In the genomic region with DNA sequence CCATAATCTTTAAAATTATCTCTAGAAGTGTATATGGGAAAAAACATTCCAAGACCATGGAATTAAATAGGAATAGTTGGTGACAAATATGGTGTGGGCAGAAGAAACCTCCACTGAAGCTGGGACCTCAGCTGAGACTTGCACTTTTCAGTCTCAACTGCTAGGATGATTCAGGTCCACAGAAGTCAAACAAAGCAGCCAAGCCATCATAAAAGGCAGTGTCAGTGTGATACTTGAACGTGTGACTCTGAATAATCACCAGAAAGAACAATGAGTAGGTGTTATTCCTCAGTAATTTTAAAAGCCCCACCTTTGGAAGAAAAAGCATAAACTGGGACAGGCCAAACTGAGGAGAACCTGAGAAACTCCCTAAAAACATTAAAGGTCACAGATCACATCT, we compare ENCODE assay signal across 26 cellular contexts.
DNase-seq lines count a peak whose midpoint lies in the region; ATAC-seq and TF ChIP-seq lines count a peak whose summit lies in the region.
"Had no signal": no experiment of that assay in that cellular context is flagged by ENCODE, and none has a peak within 500 bp of the region (broad histone marks: within the 10 kb centered on the region; RNA-seq: fewer than 3 reads in every experiment).

No MANE protein-coding gene starts in this region.

- H3K27me3 Mint-ChIP-seq in chondrocyte (ENCODE audit: low read depth), result no peaks in the 10 kb centered on the region

- peaks cover 45% of the 10 kb centered on the region for H3K4me1 Mint-ChIP-seq in chondrocyte (ENCODE audit: low read depth)
- H3K4me1 Mint-ChIP-seq: CD4-positive, alpha-beta memory T cell had no signal

- H3K4me1 ChIP-seq in PC-3 (ENCODE audit: insufficient read depth, low read length) (peaks cover 19% of the 10 kb centered on the region), hepatocyte (ENCODE audit: insufficient read depth) (peaks cover 6% of the 10 kb centered on the region)

- H3K27me3 ChIP-seq in PC-3 (ENCODE audit: low read length) (no peaks in the 10 kb centered on the region), hepatocyte (no peaks in the 10 kb centered on the region)
- H3K27me3 ChIP-seq: BLaER1 treated with 17β-estradiol and CSF1 and Interleukin-3, amounts not matched to agents 10 nM and 100 nM had no signal

- no peaks in the 10 kb centered on the region for H3F3A ChIP-seq in PC-3 (ENCODE audit: low read length, unreplicated experiment)

- H3K79me2 ChIP-seq in PC-3 (ENCODE audit: low read length), result no peaks in the 10 kb centered on the region
- no peaks in the 10 kb centered on the region for H3K79me2 ChIP-seq in hepatocyte

- POLR2A ChIA-PET in PC-3 (lab: Charles Lee; ENCODE audit: unreplicated experiment), result no interaction called here

- H3K4me2 ChIP-seq in PC-3 (ENCODE audit: low read length) (no peak overlapping the region), hepatocyte (no peak overlapping the region)
- H3K4me2 ChIP-seq: BLaER1 treated with 17β-estradiol and CSF1 and Interleukin-3, amounts not matched to agents 10 nM and 100 nM had no signal

- no peak for ATAC-seq in PC-3
- ATAC-seq: Panc1 had no signal

- H4K20me1 ChIP-seq in PC-3 (ENCODE audit: low read length) (no peaks in the 10 kb centered on the region), hepatocyte (ENCODE audit: insufficient read depth, poor library complexity, severe bottlenecking) (no peaks in the 10 kb centered on the region)
- H4K20me1 ChIP-seq: BLaER1 treated with 17β-estradiol and CSF1 and Interleukin-3, amounts not matched to agents 10 nM and 100 nM had no signal

- no peaks in the 10 kb centered on the region for H3K9me2 ChIP-seq in PC-3 (replicated peaks; ENCODE audit: low read length)
- no peaks in the 10 kb centered on the region for H3K9me2 ChIP-seq in hepatocyte (replicated peaks; ENCODE audit: insufficient read depth)

- CTCF ChIA-PET in PC-3 (lab: Charles Lee), result no interaction called here

- H3K4me3 Mint-ChIP-seq in chondrocyte (ENCODE audit: unreplicated experiment), result no peak overlapping the region
- H3K4me3 Mint-ChIP-seq: CD4-positive, alpha-beta memory T cell had no signal

- no peak overlapping the region for H3K9ac ChIP-seq in PC-3 (ENCODE audit: low read length)
- H3K9ac ChIP-seq: BLaER1 treated with 17β-estradiol and CSF1 and Interleukin-3, amounts not matched to agents 10 nM and 100 nM had no signal

- peak overlapping the region; percentile 32 for H3K27ac Mint-ChIP-seq in chondrocyte (ENCODE audit: unreplicated experiment)
- H3K27ac Mint-ChIP-seq: CD4-positive, alpha-beta memory T cell had no signal

- H3K36me3 Mint-ChIP-seq in chondrocyte (ENCODE audit: low read depth), result no peaks in the 10 kb centered on the region
- H3K36me3 Mint-ChIP-seq: CD4-positive, alpha-beta memory T cell had no signal

- peaks cover 1% of the 10 kb centered on the region for H3K9me3 Mint-ChIP-seq in chondrocyte (ENCODE audit: low read depth)
- H3K9me3 Mint-ChIP-seq: CD4-positive, alpha-beta memory T cell had no signal

- H3K27ac ChIP-seq in PC-3 (ENCODE audit: low read length) (no peak overlapping the region), hepatocyte (peak overlapping the region; percentile 19)
- H3K27ac ChIP-seq: BLaER1 treated with 17β-estradiol and CSF1 and Interleukin-3, amounts not matched to agents 10 nM and 100 nM; RWPE1 had no signal

- TF ChIP-seq CTCF in PC-3 (conservative IDR thresholded peaks at IDR 0.05; ENCODE audit: low read depth, low read length), result no peak
- no peak for TF ChIP-seq CTCF in chondrocyte (IDR thresholded peaks at IDR 0.05)
- no peak for TF ChIP-seq CTCF in hepatocyte (IDR thresholded peaks at IDR 0.05; ENCODE audit: poor library complexity)

- DNase-seq in EH (ENCODE audit: low read depth) (peak; percentile 22), PC-3 (no peak), chondrocyte (ENCODE audit: low spot score) (no peak), hepatocyte (ENCODE audit: low spot score) (no peak), amniotic stem cell (lab: John Stamatoyannopoulos, UW) (no peak), foreskin melanocyte (no peak), NCI-H1092 treated with DMSO at 0.1 percent for 48 hours (lab: John Stamatoyannopoulos, UW) (no peak), islet precursor cell (no peak)
- DNase-seq: AML-193; Caco-2; CD4-positive, alpha-beta memory T cell; DMS 273 treated with DMSO at 0.1 percent for 48 hours; DMS79; GF-D8; KG1; MM.1S; NCI-H1048; NCI-H1417 treated with DMSO at 0.1 percent for 48 hours; NCI-H1694 treated with DMSO at 0.1 percent for 48 hours; NCI-H2081; NCI-H2227 treated with DMSO at 0.1 percent for 48 hours; NCI-H526 treated with DMSO at 0.1 percent for 48 hours; SHP77 had no signal

- BruUV-seq in PC-3 (replicated peaks; lab: Mats Ljungman, UMichigan), result no TSS peak

- 0 out of 2 replicates have a peak overlapping the region, but pooled peaks have one; percentile 2 for H2AFZ ChIP-seq in PC-3 (ENCODE audit: low read length)
- H2AFZ ChIP-seq in hepatocyte, result no peak overlapping the region

- WGBS in hepatocyte (ENCODE audit: low lambda C conversion rate, missing lambda C conversion rate), result 43% methylated on average over 1 of the region's 1 CpG

- H3K9me3 ChIP-seq in PC-3 (ENCODE audit: low read length) (no peaks in the 10 kb centered on the region), hepatocyte (ENCODE audit: low read depth) (no peaks in the 10 kb centered on the region)
- H3K9me3 ChIP-seq: Caco-2 had no signal

- H3K4me3 ChIP-seq in PC-3 (ENCODE audit: low read length) (no peak overlapping the region), hepatocyte (no peak overlapping the region)
- H3K4me3 ChIP-seq: BLaER1 treated with 17β-estradiol and CSF1 and Interleukin-3, amounts not matched to agents 10 nM and 100 nM had no signal

- no peaks in the 10 kb centered on the region for H3K36me3 ChIP-seq in PC-3 (ENCODE audit: low read depth, low read length)
- H3K36me3 ChIP-seq in hepatocyte (replicated peaks; ENCODE audit: insufficient read depth, low read depth), result no peaks in the 10 kb centered on the region
- H3K36me3 ChIP-seq: BLaER1 treated with 17β-estradiol and CSF1 and Interleukin-3, amounts not matched to agents 10 nM and 100 nM had no signal

- intact Hi-C loops in PC-3 (cut with micrococcal nuclease), result no loop called here
